Comparison of ENCODE assay signal across 5 cellular contexts in genomic region chr21:43173930-43174329, GRCh38. TPM values are rescaled to one million over a fixed set of nuclear protein-coding genes. Genes with fewer than 3 reads are reported as not detected.
"Had no signal": no experiment of that assay in that cellular context is flagged by ENCODE, and none has a peak within 500 bp of the region (broad histone marks: within the 10 kb centered on the region; RNA-seq: fewer than 3 reads in every experiment).

No MANE protein-coding gene starts in this region.

RNA-seq across cellular contexts. Expression of gene CRYAA, which starts 5.1 kb away (rescaled TPM):
- total RNA-seq: GM23338, H1, H9, HT-29, IMR-90 had no signal
- polyA plus RNA-seq: GM23338, H1, IMR-90 had no signal
